In the genomic region with DNA sequence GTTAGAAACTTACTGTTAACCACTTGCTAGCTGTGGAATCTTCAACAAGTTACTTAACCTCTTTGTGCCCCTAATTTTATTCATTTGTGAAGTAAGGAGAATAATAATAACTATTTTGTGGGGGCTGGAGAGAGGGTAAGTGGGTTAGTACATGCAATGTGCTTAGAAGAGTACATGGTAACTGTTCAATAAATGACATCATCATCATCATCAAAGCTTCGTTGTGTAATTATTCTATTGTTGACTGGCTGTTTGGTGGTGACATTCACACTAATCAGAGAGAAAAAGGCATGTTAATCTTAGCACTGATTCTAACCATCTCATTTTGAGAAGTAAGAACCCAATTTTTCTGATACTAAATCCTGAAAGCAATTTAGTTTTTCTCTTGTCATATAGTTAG, we compare ENCODE assay signal across 8 cellular contexts.
"Had no signal": no experiment of that assay in that cellular context is flagged by ENCODE, and none has a peak within 500 bp of the region (broad histone marks: within the 10 kb centered on the region; RNA-seq: fewer than 3 reads in every experiment).

No MANE protein-coding gene starts in this region.

- DNase-seq: GM23248, GOT3, H7, IMR-90, KG1 had no signal

- H3K9ac ChIP-seq: GM23248 had no signal

- H3K4me3 ChIP-seq: GM23248, HAP-1, K562 had no signal

- H3K27ac ChIP-seq: GM23248 had no signal

- ATAC-seq: HCT116, K562 had no signal

- H3K9me3 ChIP-seq: HAP-1 had no signal

- H3K36me3 ChIP-seq: HAP-1 had no signal
